In the genomic region with DNA sequence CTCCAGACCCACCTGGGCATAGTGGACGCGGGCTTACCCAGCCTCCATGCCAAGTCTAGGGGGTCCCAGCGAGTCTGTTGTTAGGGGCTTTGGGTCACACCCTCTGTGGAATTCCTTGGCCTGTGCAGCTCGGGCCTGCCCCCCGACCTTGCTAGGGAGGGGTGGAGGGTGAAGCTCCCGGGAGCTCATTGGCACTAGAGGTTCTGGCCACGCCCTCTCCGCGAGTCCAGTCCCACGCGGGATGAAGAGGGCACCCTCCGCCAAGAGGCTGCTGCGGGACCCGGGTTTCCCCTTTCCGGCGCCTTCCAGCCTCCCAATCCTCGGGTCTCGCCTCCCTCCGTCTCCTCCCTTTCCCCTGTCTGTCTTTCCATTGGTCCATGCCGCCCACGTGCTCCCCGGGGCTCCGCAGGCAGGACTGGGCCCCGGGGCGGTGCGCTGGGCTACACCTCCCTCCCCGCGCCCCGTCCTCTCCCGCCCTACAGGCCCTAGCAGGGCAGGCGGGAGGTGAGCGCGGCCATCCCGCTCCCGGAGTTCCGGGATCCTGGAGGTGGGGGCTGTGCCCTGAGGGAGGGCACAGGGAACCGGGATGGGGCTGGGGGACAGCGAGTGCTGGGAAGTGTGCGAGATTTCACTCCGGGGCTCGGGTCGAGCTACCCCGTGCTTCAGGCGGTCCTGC, we compare ENCODE assay signal across 1 cellular context.
TF ChIP-seq lines count a peak whose summit lies in the region.

No MANE protein-coding gene starts in this region.

TF ChIP-seq in HepG2, 621 proteins besides CTCF, POLR2A, EP300 and RAD21 (continued from another document and continues in another):
- TF ChIP-seq, protein P1, sequence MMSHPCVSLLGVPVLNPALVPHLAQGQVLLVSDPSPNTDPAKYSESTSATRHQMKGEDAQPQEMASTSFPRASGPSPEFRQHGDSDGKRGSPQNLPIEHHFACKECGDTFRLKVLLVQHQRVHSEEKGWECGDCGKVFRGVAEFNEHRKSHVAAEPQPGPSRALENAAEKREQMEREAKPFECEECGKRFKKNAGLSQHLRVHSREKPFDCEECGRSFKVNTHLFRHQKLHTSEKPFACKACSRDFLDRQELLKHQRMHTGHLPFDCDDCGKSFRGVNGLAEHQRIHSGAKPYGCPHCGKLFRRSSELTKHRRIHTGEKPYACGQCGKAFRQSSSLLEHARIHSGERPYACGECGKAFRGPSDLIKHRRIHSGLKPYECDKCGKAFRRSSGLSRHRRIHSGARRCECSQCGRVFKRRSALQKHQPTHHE (CRISPR knock-in tag; IDR thresholded peaks at IDR 0.05; ENCODE audit: borderline replicate concordance): no peak; the same call in 1 of the 2 replicates
- TF ChIP-seq KAT2B (IDR thresholded peaks at IDR 0.05; ENCODE audit: borderline replicate concordance, low read depth, low read length): no peak
- TF ChIP-seq NFIB (CRISPR knock-in tag; IDR thresholded peaks at IDR 0.05; ENCODE audit: borderline replicate concordance): no peak
- TF ChIP-seq FOXO1 (CRISPR knock-in tag; IDR thresholded peaks at IDR 0.05): 0 out of 2 replicates have a peak, but pooled peaks have one; percentile 5
- TF ChIP-seq PTBP1 (IDR thresholded peaks at IDR 0.05; ENCODE audit: low read depth, low read length, poor library complexity, severe bottlenecking): no peak
- TF ChIP-seq MEIS2 (CRISPR knock-in tag; IDR thresholded peaks at IDR 0.05): no peak; the same call in 1 of the 2 replicates
- TF ChIP-seq, protein P2, sequence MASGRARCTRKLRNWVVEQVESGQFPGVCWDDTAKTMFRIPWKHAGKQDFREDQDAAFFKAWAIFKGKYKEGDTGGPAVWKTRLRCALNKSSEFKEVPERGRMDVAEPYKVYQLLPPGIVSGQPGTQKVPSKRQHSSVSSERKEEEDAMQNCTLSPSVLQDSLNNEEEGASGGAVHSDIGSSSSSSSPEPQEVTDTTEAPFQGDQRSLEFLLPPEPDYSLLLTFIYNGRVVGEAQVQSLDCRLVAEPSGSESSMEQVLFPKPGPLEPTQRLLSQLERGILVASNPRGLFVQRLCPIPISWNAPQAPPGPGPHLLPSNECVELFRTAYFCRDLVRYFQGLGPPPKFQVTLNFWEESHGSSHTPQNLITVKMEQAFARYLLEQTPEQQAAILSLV (CRISPR knock-in tag; IDR thresholded peaks at IDR 0.05; ENCODE audit: borderline replicate concordance): peak; percentile 41
- TF ChIP-seq ZNF326 (CRISPR knock-in tag; IDR thresholded peaks at IDR 0.05; ENCODE audit: borderline replicate concordance): no peak
- no peak for TF ChIP-seq SYNCRIP (IDR thresholded peaks at IDR 0.05; ENCODE audit: insufficient read depth, low read depth, low read length)
- peak; percentile 2; the same call in 1 of the 2 replicates for TF ChIP-seq NFKB2 (CRISPR knock-in tag; IDR thresholded peaks at IDR 0.05; ENCODE audit: borderline replicate concordance)
- TF ChIP-seq, protein P3, sequence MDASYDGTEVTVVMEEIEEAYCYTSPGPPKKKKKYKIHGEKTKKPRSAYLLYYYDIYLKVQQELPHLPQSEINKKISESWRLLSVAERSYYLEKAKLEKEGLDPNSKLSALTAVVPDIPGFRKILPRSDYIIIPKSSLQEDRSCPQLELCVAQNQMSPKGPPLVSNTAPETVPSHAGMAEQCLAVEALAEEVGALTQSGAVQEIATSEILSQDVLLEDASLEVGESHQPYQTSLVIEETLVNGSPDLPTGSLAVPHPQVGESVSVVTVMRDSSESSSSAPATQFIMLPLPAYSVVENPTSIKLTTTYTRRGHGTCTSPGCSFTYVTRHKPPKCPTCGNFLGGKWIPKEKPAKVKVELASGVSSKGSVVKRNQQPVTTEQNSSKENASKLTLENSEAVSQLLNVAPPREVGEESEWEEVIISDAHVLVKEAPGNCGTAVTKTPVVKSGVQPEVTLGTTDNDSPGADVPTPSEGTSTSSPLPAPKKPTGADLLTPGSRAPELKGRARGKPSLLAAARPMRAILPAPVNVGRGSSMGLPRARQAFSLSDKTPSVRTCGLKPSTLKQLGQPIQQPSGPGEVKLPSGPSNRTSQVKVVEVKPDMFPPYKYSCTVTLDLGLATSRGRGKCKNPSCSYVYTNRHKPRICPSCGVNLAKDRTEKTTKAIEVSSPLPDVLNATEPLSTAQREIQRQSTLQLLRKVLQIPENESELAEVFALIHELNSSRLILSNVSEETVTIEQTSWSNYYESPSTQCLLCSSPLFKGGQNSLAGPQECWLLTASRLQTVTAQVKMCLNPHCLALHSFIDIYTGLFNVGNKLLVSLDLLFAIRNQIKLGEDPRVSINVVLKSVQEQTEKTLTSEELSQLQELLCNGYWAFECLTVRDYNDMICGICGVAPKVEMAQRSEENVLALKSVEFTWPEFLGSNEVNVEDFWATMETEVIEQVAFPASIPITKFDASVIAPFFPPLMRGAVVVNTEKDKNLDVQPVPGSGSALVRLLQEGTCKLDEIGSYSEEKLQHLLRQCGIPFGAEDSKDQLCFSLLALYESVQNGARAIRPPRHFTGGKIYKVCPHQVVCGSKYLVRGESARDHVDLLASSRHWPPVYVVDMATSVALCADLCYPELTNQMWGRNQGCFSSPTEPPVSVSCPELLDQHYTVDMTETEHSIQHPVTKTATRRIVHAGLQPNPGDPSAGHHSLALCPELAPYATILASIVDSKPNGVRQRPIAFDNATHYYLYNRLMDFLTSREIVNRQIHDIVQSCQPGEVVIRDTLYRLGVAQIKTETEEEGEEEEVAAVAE (CRISPR knock-in tag; IDR thresholded peaks at IDR 0.05; ENCODE audit: borderline replicate concordance): 0 out of 2 replicates have a peak, but pooled peaks have one; percentile 42
- TF ChIP-seq ZNF510 (CRISPR knock-in tag; IDR thresholded peaks at IDR 0.05; ENCODE audit: low read depth): peak; percentile 42; the same call in 1 of the 2 replicates
- TF ChIP-seq, protein P4, sequence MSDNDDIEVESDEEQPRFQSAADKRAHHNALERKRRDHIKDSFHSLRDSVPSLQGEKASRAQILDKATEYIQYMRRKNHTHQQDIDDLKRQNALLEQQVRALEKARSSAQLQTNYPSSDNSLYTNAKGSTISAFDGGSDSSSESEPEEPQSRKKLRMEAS (IDR thresholded peaks at IDR 0.05): no peak; the same call in 1 of the 2 replicates
- TF ChIP-seq DPF2 (CRISPR knock-in tag; IDR thresholded peaks at IDR 0.05; ENCODE audit: borderline replicate concordance, low read depth): no peak
- peak; percentile 60 for TF ChIP-seq HNRNPLL (IDR thresholded peaks at IDR 0.05; ENCODE audit: low read depth, low read length, poor library complexity, severe bottlenecking)
- TF ChIP-seq NONO (IDR thresholded peaks at IDR 0.05): no peak
- peak; percentile 52; the same call in 1 of the 2 replicates for TF ChIP-seq NONO (CRISPR knock-in tag; conservative IDR thresholded peaks at IDR 0.05)
- TF ChIP-seq, protein P5, sequence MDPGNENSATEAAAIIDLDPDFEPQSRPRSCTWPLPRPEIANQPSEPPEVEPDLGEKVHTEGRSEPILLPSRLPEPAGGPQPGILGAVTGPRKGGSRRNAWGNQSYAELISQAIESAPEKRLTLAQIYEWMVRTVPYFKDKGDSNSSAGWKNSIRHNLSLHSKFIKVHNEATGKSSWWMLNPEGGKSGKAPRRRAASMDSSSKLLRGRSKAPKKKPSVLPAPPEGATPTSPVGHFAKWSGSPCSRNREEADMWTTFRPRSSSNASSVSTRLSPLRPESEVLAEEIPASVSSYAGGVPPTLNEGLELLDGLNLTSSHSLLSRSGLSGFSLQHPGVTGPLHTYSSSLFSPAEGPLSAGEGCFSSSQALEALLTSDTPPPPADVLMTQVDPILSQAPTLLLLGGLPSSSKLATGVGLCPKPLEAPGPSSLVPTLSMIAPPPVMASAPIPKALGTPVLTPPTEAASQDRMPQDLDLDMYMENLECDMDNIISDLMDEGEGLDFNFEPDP (CRISPR knock-in tag; conservative IDR thresholded peaks at IDR 0.05): no peak
- no peak for TF ChIP-seq IKZF1 (IDR thresholded peaks at IDR 0.05)
- TF ChIP-seq ZNF160 (CRISPR knock-in tag; IDR thresholded peaks at IDR 0.05): peak; percentile 15; the same call in 1 of the 2 replicates
- TF ChIP-seq ZSCAN30 (CRISPR knock-in tag; IDR thresholded peaks at IDR 0.05): no peak
- TF ChIP-seq, protein P6, sequence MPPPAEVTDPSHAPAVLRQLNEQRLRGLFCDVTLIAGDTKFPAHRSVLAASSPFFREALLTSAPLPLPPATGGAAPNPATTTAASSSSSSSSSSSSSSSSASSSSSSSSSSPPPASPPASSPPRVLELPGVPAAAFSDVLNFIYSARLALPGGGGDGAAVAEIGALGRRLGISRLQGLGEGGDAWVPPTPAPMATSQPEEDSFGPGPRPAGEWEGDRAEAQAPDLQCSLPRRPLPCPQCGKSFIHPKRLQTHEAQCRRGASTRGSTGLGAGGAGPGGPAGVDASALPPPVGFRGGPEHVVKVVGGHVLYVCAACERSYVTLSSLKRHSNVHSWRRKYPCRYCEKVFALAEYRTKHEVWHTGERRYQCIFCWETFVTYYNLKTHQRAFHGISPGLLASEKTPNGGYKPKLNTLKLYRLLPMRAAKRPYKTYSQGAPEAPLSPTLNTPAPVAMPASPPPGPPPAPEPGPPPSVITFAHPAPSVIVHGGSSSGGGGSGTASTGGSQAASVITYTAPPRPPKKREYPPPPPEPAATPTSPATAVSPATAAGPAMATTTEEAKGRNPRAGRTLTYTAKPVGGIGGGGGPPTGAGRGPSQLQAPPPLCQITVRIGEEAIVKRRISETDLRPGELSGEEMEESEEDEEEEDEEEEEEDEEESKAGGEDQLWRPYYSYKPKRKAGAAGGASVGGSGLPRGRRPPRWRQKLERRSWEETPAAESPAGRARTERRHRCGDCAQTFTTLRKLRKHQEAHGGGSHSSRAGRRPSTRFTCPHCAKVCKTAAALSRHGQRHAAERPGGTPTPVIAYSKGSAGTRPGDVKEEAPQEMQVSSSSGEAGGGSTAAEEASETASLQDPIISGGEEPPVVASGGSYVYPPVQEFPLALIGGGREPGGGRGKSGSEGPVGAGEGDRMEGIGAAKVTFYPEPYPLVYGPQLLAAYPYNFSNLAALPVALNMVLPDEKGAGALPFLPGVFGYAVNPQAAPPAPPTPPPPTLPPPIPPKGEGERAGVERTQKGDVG (CRISPR knock-in tag; IDR thresholded peaks at IDR 0.05; ENCODE audit: borderline replicate concordance): no peak
- no peak for TF ChIP-seq PRPF4 (IDR thresholded peaks at IDR 0.05; ENCODE audit: low read depth, low read length, poor library complexity, severe bottlenecking)
- 0 out of 2 replicates have a peak, but pooled peaks have one; percentile 41 for TF ChIP-seq KMT2B (CRISPR knock-in tag; IDR thresholded peaks at IDR 0.05)
- TF ChIP-seq ZNF557 (CRISPR knock-in tag; IDR thresholded peaks at IDR 0.05): 0 out of 2 replicates have a peak, but pooled peaks have one; percentile 7
- TF ChIP-seq CBX5 (CRISPR knock-in tag; IDR thresholded peaks at IDR 0.05; ENCODE audit: borderline replicate concordance): peak; percentile 16; the same call in 1 of the 2 replicates
- no peak for TF ChIP-seq MLLT10 (CRISPR knock-in tag; IDR thresholded peaks at IDR 0.05)
- TF ChIP-seq ZNF7 (CRISPR knock-in tag; IDR thresholded peaks at IDR 0.05): no peak
- TF ChIP-seq KDM3A (CRISPR knock-in tag; IDR thresholded peaks at IDR 0.05; ENCODE audit: low read depth): no peak; the same call in 1 of the 2 replicates
- TF ChIP-seq, protein P7, sequence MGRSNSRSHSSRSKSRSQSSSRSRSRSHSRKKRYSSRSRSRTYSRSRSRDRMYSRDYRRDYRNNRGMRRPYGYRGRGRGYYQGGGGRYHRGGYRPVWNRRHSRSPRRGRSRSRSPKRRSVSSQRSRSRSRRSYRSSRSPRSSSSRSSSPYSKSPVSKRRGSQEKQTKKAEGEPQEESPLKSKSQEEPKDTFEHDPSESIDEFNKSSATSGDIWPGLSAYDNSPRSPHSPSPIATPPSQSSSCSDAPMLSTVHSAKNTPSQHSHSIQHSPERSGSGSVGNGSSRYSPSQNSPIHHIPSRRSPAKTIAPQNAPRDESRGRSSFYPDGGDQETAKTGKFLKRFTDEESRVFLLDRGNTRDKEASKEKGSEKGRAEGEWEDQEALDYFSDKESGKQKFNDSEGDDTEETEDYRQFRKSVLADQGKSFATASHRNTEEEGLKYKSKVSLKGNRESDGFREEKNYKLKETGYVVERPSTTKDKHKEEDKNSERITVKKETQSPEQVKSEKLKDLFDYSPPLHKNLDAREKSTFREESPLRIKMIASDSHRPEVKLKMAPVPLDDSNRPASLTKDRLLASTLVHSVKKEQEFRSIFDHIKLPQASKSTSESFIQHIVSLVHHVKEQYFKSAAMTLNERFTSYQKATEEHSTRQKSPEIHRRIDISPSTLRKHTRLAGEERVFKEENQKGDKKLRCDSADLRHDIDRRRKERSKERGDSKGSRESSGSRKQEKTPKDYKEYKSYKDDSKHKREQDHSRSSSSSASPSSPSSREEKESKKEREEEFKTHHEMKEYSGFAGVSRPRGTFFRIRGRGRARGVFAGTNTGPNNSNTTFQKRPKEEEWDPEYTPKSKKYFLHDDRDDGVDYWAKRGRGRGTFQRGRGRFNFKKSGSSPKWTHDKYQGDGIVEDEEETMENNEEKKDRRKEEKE (IDR thresholded peaks at IDR 0.05): no peak
- peak; percentile 14; the same call in 1 of the 2 replicates for TF ChIP-seq ELF3 (CRISPR knock-in tag; IDR thresholded peaks at IDR 0.05)
- 0 out of 2 replicates have a peak, but pooled peaks have one; percentile 49 for TF ChIP-seq GATAD2A (CRISPR knock-in tag; IDR thresholded peaks at IDR 0.05)
- TF ChIP-seq, protein P8, sequence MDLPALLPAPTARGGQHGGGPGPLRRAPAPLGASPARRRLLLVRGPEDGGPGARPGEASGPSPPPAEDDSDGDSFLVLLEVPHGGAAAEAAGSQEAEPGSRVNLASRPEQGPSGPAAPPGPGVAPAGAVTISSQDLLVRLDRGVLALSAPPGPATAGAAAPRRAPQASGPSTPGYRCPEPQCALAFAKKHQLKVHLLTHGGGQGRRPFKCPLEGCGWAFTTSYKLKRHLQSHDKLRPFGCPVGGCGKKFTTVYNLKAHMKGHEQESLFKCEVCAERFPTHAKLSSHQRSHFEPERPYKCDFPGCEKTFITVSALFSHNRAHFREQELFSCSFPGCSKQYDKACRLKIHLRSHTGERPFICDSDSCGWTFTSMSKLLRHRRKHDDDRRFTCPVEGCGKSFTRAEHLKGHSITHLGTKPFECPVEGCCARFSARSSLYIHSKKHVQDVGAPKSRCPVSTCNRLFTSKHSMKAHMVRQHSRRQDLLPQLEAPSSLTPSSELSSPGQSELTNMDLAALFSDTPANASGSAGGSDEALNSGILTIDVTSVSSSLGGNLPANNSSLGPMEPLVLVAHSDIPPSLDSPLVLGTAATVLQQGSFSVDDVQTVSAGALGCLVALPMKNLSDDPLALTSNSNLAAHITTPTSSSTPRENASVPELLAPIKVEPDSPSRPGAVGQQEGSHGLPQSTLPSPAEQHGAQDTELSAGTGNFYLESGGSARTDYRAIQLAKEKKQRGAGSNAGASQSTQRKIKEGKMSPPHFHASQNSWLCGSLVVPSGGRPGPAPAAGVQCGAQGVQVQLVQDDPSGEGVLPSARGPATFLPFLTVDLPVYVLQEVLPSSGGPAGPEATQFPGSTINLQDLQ (CRISPR knock-in tag; IDR thresholded peaks at IDR 0.05): no peak
- no peak for TF ChIP-seq PHB2 (IDR thresholded peaks at IDR 0.05; ENCODE audit: partially characterized antibody)
- TF ChIP-seq TAF1 (CRISPR knock-in tag; IDR thresholded peaks at IDR 0.05): peak; percentile 62; the same call in 1 of the 2 replicates
- TF ChIP-seq, protein P9, sequence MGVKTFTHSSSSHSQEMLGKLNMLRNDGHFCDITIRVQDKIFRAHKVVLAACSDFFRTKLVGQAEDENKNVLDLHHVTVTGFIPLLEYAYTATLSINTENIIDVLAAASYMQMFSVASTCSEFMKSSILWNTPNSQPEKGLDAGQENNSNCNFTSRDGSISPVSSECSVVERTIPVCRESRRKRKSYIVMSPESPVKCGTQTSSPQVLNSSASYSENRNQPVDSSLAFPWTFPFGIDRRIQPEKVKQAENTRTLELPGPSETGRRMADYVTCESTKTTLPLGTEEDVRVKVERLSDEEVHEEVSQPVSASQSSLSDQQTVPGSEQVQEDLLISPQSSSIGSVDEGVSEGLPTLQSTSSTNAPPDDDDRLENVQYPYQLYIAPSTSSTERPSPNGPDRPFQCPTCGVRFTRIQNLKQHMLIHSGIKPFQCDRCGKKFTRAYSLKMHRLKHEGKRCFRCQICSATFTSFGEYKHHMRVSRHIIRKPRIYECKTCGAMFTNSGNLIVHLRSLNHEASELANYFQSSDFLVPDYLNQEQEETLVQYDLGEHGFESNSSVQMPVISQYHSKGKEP (CRISPR knock-in tag; IDR thresholded peaks at IDR 0.05): no peak
- TF ChIP-seq ZMYM4 (CRISPR knock-in tag; IDR thresholded peaks at IDR 0.05): peak; percentile 69; the same call in 1 of the 2 replicates
